8 cellular contexts compared by ENCODE assay signal in the genomic region with DNA sequence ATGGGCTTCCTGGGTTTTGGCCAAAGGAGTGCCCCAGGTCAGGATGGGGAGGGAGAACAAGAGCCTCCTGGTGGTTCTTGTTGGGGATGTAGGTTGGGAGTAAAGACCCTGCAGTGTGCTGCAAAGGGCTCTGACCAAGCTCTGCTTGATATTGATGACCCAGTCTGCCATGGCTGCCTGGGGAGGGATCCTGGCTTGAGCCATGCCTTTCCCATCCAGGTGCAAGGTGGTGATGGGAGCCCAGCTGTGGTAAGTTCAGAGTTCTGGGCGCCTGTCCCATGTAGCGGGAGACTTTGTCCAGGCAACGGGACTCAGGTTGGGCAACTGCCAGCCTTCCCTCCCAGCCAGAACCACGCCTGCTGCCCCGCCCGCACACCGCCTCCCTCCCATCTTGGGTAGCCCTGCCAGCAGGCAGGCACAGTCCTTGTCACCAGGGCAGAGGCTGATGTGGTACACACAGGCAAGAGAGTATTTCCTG. TPM values are rescaled to one million over a fixed set of nuclear protein-coding genes. Genes with fewer than 3 reads are reported as not detected.
DNase-seq lines count a peak whose midpoint lies in the region; ATAC-seq and TF ChIP-seq lines count a peak whose summit lies in the region.

No MANE protein-coding gene starts in this region.

- ATAC-seq in left cardiac atrium, result peak; percentile 23 to 31
- no peak for ATAC-seq in HG02623 (IDR thresholded peaks at IDR 0.05; ENCODE audit: unreplicated experiment)

- H3K9me3 Mint-ChIP-seq in activated naive CD8-positive, alpha-beta T cell treated with anti-CD3 and anti-CD28 coated beads for 36 hours, result no peaks in the 10 kb centered on the region

- intact Hi-C loops in left cardiac atrium (cut with DNase I) (loop anchor here in 1 of 2 donors (10.0 kb wide), 1 partner anchor 86 kb away; a partner anchor contains a TSS), prostate gland (cut with DNase I) (loop anchor here (5.0 kb wide), 1 partner anchor 84 kb away; a partner anchor contains a TSS)

- 4% methylated on average over 7 of the region's 7 CpGs for WGBS in prostate gland

- no peak for TF ChIP-seq CTCF in 22Rv1 (IDR thresholded peaks at IDR 0.05)
- TF ChIP-seq CTCF in prostate gland (IDR thresholded peaks at IDR 0.05), result no peak

- peak overlapping the region; percentile 96 for H3K4me3 Mint-ChIP-seq in activated naive CD8-positive, alpha-beta T cell treated with anti-CD3 and anti-CD28 coated beads for 36 hours

- H3K27me3 Mint-ChIP-seq in activated naive CD8-positive, alpha-beta T cell treated with anti-CD3 and anti-CD28 coated beads for 36 hours, result no peaks in the 10 kb centered on the region

- peak; percentile 31 for TF ChIP-seq POLR2A in prostate gland (IDR thresholded peaks at IDR 0.05)

- H3K36me3 ChIP-seq in HAP-1 (replicated peaks), result peaks cover 21% of the 10 kb centered on the region
- no peaks in the 10 kb centered on the region for H3K36me3 ChIP-seq in prostate gland

- DNase-seq in HAP-1 (ENCODE audit: low spot score in 2 of 2) (peak in 1 of 2 experiments; percentile 50), left cardiac atrium (peak; percentile 89), prostate gland (ENCODE audit: low spot score) (peak; percentile 95), foreskin melanocyte (no peak), NCI-H187 (lab: John Stamatoyannopoulos, UW) (no peak)
- DNase-seq in activated naive CD8-positive, alpha-beta T cell treated with anti-CD3 and anti-CD28 coated beads for 36 hours, result no peak

- H3K4me3 ChIP-seq in HAP-1, result peak overlapping the region; percentile 74
- H3K4me3 ChIP-seq in prostate gland, result peak overlapping the region; percentile 69 to 97

- H3K27ac ChIP-seq in 22Rv1 (peak overlapping the region; percentile 93), prostate gland (peak overlapping the region; percentile 84 to 89)

- peaks cover 52% of the 10 kb centered on the region for H3K4me1 Mint-ChIP-seq in activated naive CD8-positive, alpha-beta T cell treated with anti-CD3 and anti-CD28 coated beads for 36 hours

- H3K27me3 ChIP-seq in HAP-1 (ENCODE audit: low read depth), result no peaks in the 10 kb centered on the region
- no peaks in the 10 kb centered on the region for H3K27me3 ChIP-seq in prostate gland (replicated peaks; ENCODE audit: insufficient read depth)

- peak overlapping the region; percentile 92 for H3K27ac Mint-ChIP-seq in activated naive CD8-positive, alpha-beta T cell treated with anti-CD3 and anti-CD28 coated beads for 36 hours

- in situ Hi-C loops in HAP-1 (cut with MboI; ENCODE audit: low sequenced_read_pairs), result no loop called here

- peaks cover 22% of the 10 kb centered on the region for H3K4me1 ChIP-seq in HAP-1
- H3K4me1 ChIP-seq in prostate gland (replicated peaks), result peaks cover 25% of the 10 kb centered on the region

- peaks cover 21% of the 10 kb centered on the region for H3K36me3 Mint-ChIP-seq in activated naive CD8-positive, alpha-beta T cell treated with anti-CD3 and anti-CD28 coated beads for 36 hours

- H3K9me3 ChIP-seq in HAP-1 (no peaks in the 10 kb centered on the region), prostate gland (no peaks in the 10 kb centered on the region)

RNA-seq across cellular contexts. Expression of a gene that starts 2.6 kb away (rescaled TPM):
- total RNA-seq in activated naive CD8-positive, alpha-beta T cell treated with anti-CD3 and anti-CD28 coated beads for 36 hours, result 100 to 1,000 TPM; 211 to 217 TPM
- total RNA-seq in left cardiac atrium (100 to 1,000 TPM; 179 to 181 TPM), prostate gland (100 to 1,000 TPM; 118 to 301 TPM)

RNA-seq across cellular contexts. Expression of a gene that starts 30.4 kb away (rescaled TPM):
- 1 to 10 TPM; 1.2 to 1.6 TPM for total RNA-seq in activated naive CD8-positive, alpha-beta T cell treated with anti-CD3 and anti-CD28 coated beads for 36 hours
- 10 to 100 TPM; 14.3 to 32.6 TPM for total RNA-seq in left cardiac atrium
- 10 to 100 TPM in 1 of 2 donors, 1 to 10 TPM in 1; 8.7 to 32.0 TPM for total RNA-seq in prostate gland

RNA-seq across cellular contexts. Expression of a gene that starts 33.5 kb away (rescaled TPM):
- under 1 TPM in 1 of 2 experiments, not detected in 1; 0.18 TPM for total RNA-seq in activated naive CD8-positive, alpha-beta T cell treated with anti-CD3 and anti-CD28 coated beads for 36 hours
- total RNA-seq in left cardiac atrium (1 to 10 TPM; 5.2 to 7.7 TPM), prostate gland (1 to 10 TPM in 1 of 2 donors, under 1 TPM in 1; 0.41 to 4.0 TPM)

RNA-seq across cellular contexts. Expression of a gene that starts 40.3 kb away (rescaled TPM):
- not detected for total RNA-seq in activated naive CD8-positive, alpha-beta T cell treated with anti-CD3 and anti-CD28 coated beads for 36 hours
- total RNA-seq in left cardiac atrium (1 to 10 TPM; 1.4 to 6.6 TPM), prostate gland (not detected)

RNA-seq across cellular contexts. Expression of a gene that starts 47.2 kb away (rescaled TPM):
- under 1 TPM in 1 of 2 experiments, not detected in 1; 0.12 TPM for total RNA-seq in activated naive CD8-positive, alpha-beta T cell treated with anti-CD3 and anti-CD28 coated beads for 36 hours
- not detected for total RNA-seq in left cardiac atrium
- not detected for total RNA-seq in prostate gland

Comparison
In these comparisons a context has a peak if more than half of its experiments do, and no peak if none do; other contexts are left out.
1. DNase-seq: peak in left cardiac atrium (single experiment) and prostate gland (single experiment); none in activated naive CD8-positive, alpha-beta T cell treated with anti-CD3 and anti-CD28 coated beads for 36 hours (single experiment), foreskin melanocyte (single experiment) and NCI-H187 (0 of 2).